ENCODE assay signal across 9 cellular contexts in the genomic region with DNA sequence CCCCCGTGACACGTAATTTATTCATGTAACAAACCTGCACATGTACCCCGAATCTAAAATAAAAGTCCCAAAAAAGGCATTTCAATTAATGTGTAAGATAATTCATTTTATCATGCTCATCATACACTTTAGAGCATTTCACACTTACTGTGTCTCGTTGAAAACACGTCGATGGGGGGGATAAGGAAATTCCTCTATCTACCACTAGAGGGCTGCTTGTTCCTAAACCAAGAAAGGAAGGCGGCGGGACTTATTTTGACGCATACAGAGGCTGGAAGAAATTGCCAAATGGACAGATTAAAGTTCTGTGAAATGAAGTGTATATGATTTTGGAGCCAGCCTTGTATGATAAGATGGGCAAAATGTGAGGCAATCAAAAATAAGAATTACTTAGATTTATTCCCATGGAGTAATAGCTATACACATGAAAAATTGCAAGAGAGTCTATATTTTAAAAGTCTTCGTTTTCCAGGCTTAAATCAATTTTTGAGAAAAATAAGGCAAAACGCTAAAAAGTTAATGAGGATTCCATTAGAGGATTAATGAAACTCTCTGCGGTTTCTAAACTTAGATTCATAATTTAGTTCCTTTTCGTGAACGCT.
DNase-seq lines count a peak whose midpoint lies in the region; ATAC-seq and TF ChIP-seq lines count a peak whose summit lies in the region.
"Had no signal": no experiment of that assay in that cellular context is flagged by ENCODE, and none has a peak within 500 bp of the region (broad histone marks: within the 10 kb centered on the region; RNA-seq: fewer than 3 reads in every experiment).

No MANE protein-coding gene starts in this region.

- TF ChIP-seq CTCF in esophagus muscularis mucosa (IDR thresholded peaks at IDR 0.05) = peak; percentile 66 to 81 (median 74)
- peak; percentile 89 for TF ChIP-seq CTCF in neural progenitor cell (IDR thresholded peaks at IDR 0.05)
- no peak for TF ChIP-seq CTCF in lower leg skin (IDR thresholded peaks at IDR 0.05)

- H3K79me2 ChIP-seq in neural progenitor cell (ENCODE audit: low read depth) = no peaks in the 10 kb centered on the region

- H3K4me1 ChIP-seq in esophagus muscularis mucosa = no peaks in the 10 kb centered on the region
- H3K4me1 ChIP-seq in neural progenitor cell = no peaks in the 10 kb centered on the region

- H2AFZ ChIP-seq in neural progenitor cell (replicated peaks) = peak overlapping the region; percentile 53

- no peaks in the 10 kb centered on the region for H4K20me1 ChIP-seq in neural progenitor cell (ENCODE audit: low read depth)

- H3K4me3 ChIP-seq in esophagus muscularis mucosa (no peak overlapping the region), neural progenitor cell (no peak overlapping the region), lower leg skin (ENCODE audit: low read depth, poor library complexity, severe bottlenecking) (no peak overlapping the region)

- H3K9me3 Mint-ChIP-seq in neural progenitor cell = no peaks in the 10 kb centered on the region

- H3K27ac ChIP-seq in esophagus muscularis mucosa (replicated peaks in 1 of 4) = no peak overlapping the region
- no peak overlapping the region for H3K27ac ChIP-seq in neural progenitor cell

- 37% methylated on average over 14 of the region's 14 CpGs for WGBS in esophagus muscularis mucosa
- 48 to 51% methylated on average over 14 of the region's 14 CpGs for WGBS in lower leg skin, 2 donors

- DNase-seq in NCI-H2081 (lab: John Stamatoyannopoulos, UW) (peak; percentile 1 to 13), NCI-H2081 treated with DMSO at 0.1 percent for 48 hours (lab: John Stamatoyannopoulos, UW) (no peak), RKO (ENCODE audit: low spot score) (peak; percentile 74), esophagus muscularis mucosa (ENCODE audit: extremely low spot score) (no peak), neural progenitor cell (ENCODE audit: low spot score) (peak; percentile 78), lower leg skin (ENCODE audit: low spot score in 2 of 2) (no peak)

- no peaks in the 10 kb centered on the region for H3K27me3 ChIP-seq in esophagus muscularis mucosa
- no peaks in the 10 kb centered on the region for H3K27me3 ChIP-seq in neural progenitor cell

- H3K9me3 ChIP-seq in esophagus muscularis mucosa = no peaks in the 10 kb centered on the region
- no peaks in the 10 kb centered on the region for H3K9me3 ChIP-seq in neural progenitor cell (ENCODE audit: low read depth)

- no peak overlapping the region for H3K27ac Mint-ChIP-seq in neural progenitor cell
- H3K27ac Mint-ChIP-seq: CD4-positive, CD25-positive, alpha-beta regulatory T cell had no signal

- H3K4me1 Mint-ChIP-seq in neural progenitor cell = peaks cover 3% of the 10 kb centered on the region
- H3K4me1 Mint-ChIP-seq: CD4-positive, CD25-positive, alpha-beta regulatory T cell had no signal

- H3K36me3 Mint-ChIP-seq in neural progenitor cell = no peaks in the 10 kb centered on the region
- H3K36me3 Mint-ChIP-seq: CD4-positive, CD25-positive, alpha-beta regulatory T cell had no signal

- no peak overlapping the region for H3K4me3 Mint-ChIP-seq in neural progenitor cell
- H3K4me3 Mint-ChIP-seq: CD4-positive, CD25-positive, alpha-beta regulatory T cell had no signal

- ATAC-seq in HG02798 (IDR thresholded peaks at IDR 0.05; ENCODE audit: poor library complexity, unreplicated experiment) = peak; percentile 67
- ATAC-seq in HG03095 (IDR thresholded peaks at IDR 0.05; ENCODE audit: unreplicated experiment) = no peak

- H3K36me3 ChIP-seq in esophagus muscularis mucosa (no peaks in the 10 kb centered on the region), neural progenitor cell (no peaks in the 10 kb centered on the region)

- TF ChIP-seq EP300 in esophagus muscularis mucosa (IDR thresholded peaks at IDR 0.05) = no peak

- TF ChIP-seq POLR2A in esophagus muscularis mucosa (IDR thresholded peaks at IDR 0.05; ENCODE audit: low read depth) = no peak
- TF ChIP-seq POLR2A in lower leg skin (IDR thresholded peaks at IDR 0.05) = no peak

- intact Hi-C loops in esophagus muscularis mucosa (cut with DNase I) = no loop called here
- intact Hi-C loops in lower leg skin (cut with DNase I; ENCODE audit: low total_unique reads) = no loop called here

- no peaks in the 10 kb centered on the region for H3F3A ChIP-seq in neural progenitor cell (ENCODE audit: low read depth)

- no peak overlapping the region for H3K9ac ChIP-seq in neural progenitor cell

- H3K27me3 Mint-ChIP-seq in neural progenitor cell (ENCODE audit: insufficient read depth, low read depth) = no peaks in the 10 kb centered on the region
- H3K27me3 Mint-ChIP-seq: CD4-positive, CD25-positive, alpha-beta regulatory T cell had no signal

- H3K4me2 ChIP-seq in neural progenitor cell = no peak overlapping the region

Comparison
In these comparisons a context has a peak if more than half of its experiments do, and no peak if none do; other contexts are left out.
1. DNase-seq: peak in NCI-H2081 (2 of 2), RKO (single experiment) and neural progenitor cell (single experiment); none in NCI-H2081 treated with DMSO at 0.1 percent for 48 hours (single experiment), esophagus muscularis mucosa (single experiment) and lower leg skin (0 of 2).
2. CTCF ChIP-seq: peak in esophagus muscularis mucosa (3 of 3) and neural progenitor cell (single experiment); none in lower leg skin (0 of 3).